In the genomic region with DNA sequence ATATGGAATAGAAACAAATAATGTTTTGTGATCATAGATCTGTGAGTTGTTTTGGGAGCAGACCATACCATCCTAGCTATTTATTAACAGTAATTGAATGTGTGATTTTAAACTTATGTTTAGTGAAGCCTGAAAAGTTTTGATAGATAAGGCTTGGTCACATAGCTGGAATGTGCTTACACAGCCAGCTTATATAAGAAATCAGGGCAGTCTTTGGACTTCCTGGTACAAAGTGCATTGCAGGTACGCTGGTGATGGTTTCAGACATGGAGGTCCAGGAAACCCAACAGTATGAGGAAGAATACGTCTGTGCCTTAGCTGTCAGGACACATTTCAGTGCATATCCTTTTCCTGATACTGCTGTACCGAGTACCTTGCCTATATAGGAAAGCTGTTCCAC, we compare ENCODE assay signal across 12 cellular contexts.
"Had no signal": no experiment of that assay in that cellular context is flagged by ENCODE, and none has a peak within 500 bp of the region (broad histone marks: within the 10 kb centered on the region; RNA-seq: fewer than 3 reads in every experiment).

No MANE protein-coding gene starts in this region.

- DNase-seq: activated CD4-positive, alpha-beta T cell treated with anti-CD3 and anti-CD28 coated beads, Interleukin-2, amount 10 ng/mL, durations not matched to agents 24 days and 14 days; activated naive CD4-positive, alpha-beta T cell; activated naive CD8-positive, alpha-beta T cell treated with anti-CD3 and anti-CD28 coated beads, Interleukin-2, amount 50 U/mL, for 24 hours; foreskin keratinocyte; naive B cell; occipital lobe; T-helper 17 cell had no signal

- H3K27me3 Mint-ChIP-seq: activated CD4-positive, alpha-beta T cell treated with anti-CD3 and anti-CD28 coated beads, Interleukin-2, amount 10 ng/mL, durations not matched to agents 24 days and 14 days; activated naive CD8-positive, alpha-beta T cell treated with anti-CD3 and anti-CD28 coated beads, Interleukin-2, amount 50 U/mL, for 24 hours; naive B cell; T-helper 17 cell had no signal

- H3K27me3 ChIP-seq: ascending aorta, foreskin keratinocyte had no signal

- H3K4me3 Mint-ChIP-seq: activated CD4-positive, alpha-beta T cell treated with anti-CD3 and anti-CD28 coated beads, Interleukin-2, amount 10 ng/mL, durations not matched to agents 24 days and 14 days; activated naive CD8-positive, alpha-beta T cell treated with anti-CD3 and anti-CD28 coated beads, Interleukin-2, amount 50 U/mL, for 24 hours; activated T-helper 1 cell treated with anti-CD3 and anti-CD28 coated beads, Interleukin-12 subunit alpha, Interleukin-12 subunit beta, Interleukin-2, Interleukin-4 antibody, amounts not matched to agents 30 ng/mL and 10 ng/mL and 1 ng/mL, durations not matched to agents 14 hours and 24 hours and 36 hours; mesothelial cell of epicardium; naive B cell; T-helper 17 cell; WTC11 had no signal

- FAIRE-seq: colon had no signal

- H3K4me1 Mint-ChIP-seq: activated CD4-positive, alpha-beta T cell treated with anti-CD3 and anti-CD28 coated beads, Interleukin-2, amount 10 ng/mL, durations not matched to agents 24 days and 14 days; activated naive CD8-positive, alpha-beta T cell treated with anti-CD3 and anti-CD28 coated beads, Interleukin-2, amount 50 U/mL, for 24 hours; mesothelial cell of epicardium; naive B cell; T-helper 17 cell; WTC11 had no signal

- H3K36me3 ChIP-seq: ascending aorta had no signal

- ATAC-seq: activated naive CD8-positive, alpha-beta T cell treated with anti-CD3 and anti-CD28 coated beads, Interleukin-2, amount 50 U/mL, for 24 hours; foreskin keratinocyte; T-helper 17 cell; WTC11 had no signal

- H3K9me3 ChIP-seq: ascending aorta had no signal

- H3K4me3 ChIP-seq: ascending aorta had no signal

- H3K4me1 ChIP-seq: ascending aorta, foreskin keratinocyte had no signal

- H3K36me3 Mint-ChIP-seq: naive B cell, WTC11 had no signal

- H3K27ac ChIP-seq: ascending aorta, foreskin keratinocyte had no signal

- H3K27ac Mint-ChIP-seq: activated CD4-positive, alpha-beta T cell treated with anti-CD3 and anti-CD28 coated beads, Interleukin-2, amount 10 ng/mL, durations not matched to agents 24 days and 14 days; activated naive CD8-positive, alpha-beta T cell treated with anti-CD3 and anti-CD28 coated beads, Interleukin-2, amount 50 U/mL, for 24 hours; activated T-helper 1 cell treated with anti-CD3 and anti-CD28 coated beads, Interleukin-12 subunit alpha, Interleukin-12 subunit beta, Interleukin-2, Interleukin-4 antibody, amounts not matched to agents 30 ng/mL and 10 ng/mL and 1 ng/mL, durations not matched to agents 14 hours and 24 hours and 36 hours; mesothelial cell of epicardium; naive B cell; T-helper 17 cell; WTC11 had no signal
